ENCODE assay signal across 23 cellular contexts in the genomic region with DNA sequence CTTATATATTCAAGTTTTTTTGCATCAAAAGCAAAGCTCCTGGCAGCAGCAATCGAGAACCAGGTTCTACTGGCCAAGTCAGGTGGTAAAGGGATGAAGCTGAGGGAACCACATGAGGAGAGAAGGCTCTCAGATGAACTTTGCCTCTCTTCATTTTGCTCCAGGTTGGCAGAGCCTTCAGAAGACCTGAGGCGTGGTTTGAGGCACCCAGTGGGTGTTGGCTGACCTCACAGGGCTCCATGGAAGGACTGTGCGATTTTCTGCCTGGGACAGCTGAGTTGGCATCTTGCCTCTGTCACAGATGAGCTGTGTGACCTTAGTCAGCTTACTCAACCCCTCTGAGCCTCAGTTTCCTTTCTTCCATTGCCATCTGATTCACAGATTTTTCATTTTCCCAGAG.
DNase-seq lines count a peak whose midpoint lies in the region; ATAC-seq and TF ChIP-seq lines count a peak whose summit lies in the region.
"Had no signal": no experiment of that assay in that cellular context is flagged by ENCODE, and none has a peak within 500 bp of the region (broad histone marks: within the 10 kb centered on the region; RNA-seq: fewer than 3 reads in every experiment).

No MANE protein-coding gene starts in this region.

- TF ChIP-seq CTCF in natural killer cell (IDR thresholded peaks at IDR 0.05) (no peak), GM13976 (IDR thresholded peaks at IDR 0.05; ENCODE audit: borderline replicate concordance, control extremely low read depth, extremely low read depth, insufficient read depth, missing control alignments) (no peak)

- peak; percentile 67 for ATAC-seq in activated CD4-positive, alpha-beta T cell treated with anti-CD3 and anti-CD28 coated beads for 36 hours
- ATAC-seq in natural killer cell treated with Interleukin-12 subunit alpha and Interleukin-12 subunit beta and Interleukin-15 and Interleukin-18, amount 100 ng/mL, for 72 hours: no peak
- no peak for ATAC-seq in natural killer cell
- ATAC-seq: T-helper 17 cell had no signal

- intact Hi-C loops in activated CD4-positive, alpha-beta T cell treated with anti-CD3 and anti-CD28 coated beads for 36 hours (cut with DNase I, micrococcal nuclease): loop anchor here in 1 of 2 experiments (2.0 kb wide), 1 partner anchor 89 kb away; the partner anchor contains the start of gene INSIG2
- intact Hi-C loops in natural killer cell (cut with micrococcal nuclease): no loop called here
- intact Hi-C loops in activated T-helper 1 cell treated with anti-CD3 and anti-CD28 coated beads, Interleukin-12 subunit alpha, Interleukin-12 subunit beta, Interleukin-2, Interleukin-4 antibody, amounts not matched to agents 30 ng/mL and 10 ng/mL and 1 ng/mL, durations not matched to agents 14 hours and 24 hours and 36 hours (cut with micrococcal nuclease): loop anchor here (1.0 to 2.0 kb wide), 4 partner anchors 8 to 89 kb away; partner anchors contain the start of gene INSIG2

- no peaks in the 10 kb centered on the region for H3K36me3 Mint-ChIP-seq in activated CD4-positive, alpha-beta T cell treated with anti-CD3 and anti-CD28 coated beads for 36 hours (ENCODE audit: low read depth)
- H3K36me3 Mint-ChIP-seq in natural killer cell treated with Interleukin-12 subunit alpha and Interleukin-12 subunit beta and Interleukin-15 and Interleukin-18, amount 100 ng/mL, for 72 hours: no peaks in the 10 kb centered on the region
- no peaks in the 10 kb centered on the region for H3K36me3 Mint-ChIP-seq in natural killer cell
- peaks cover 2% of the 10 kb centered on the region for H3K36me3 Mint-ChIP-seq in activated T-helper 1 cell treated with anti-CD3 and anti-CD28 coated beads, Interleukin-12 subunit alpha, Interleukin-12 subunit beta, Interleukin-2, Interleukin-4 antibody, amounts not matched to agents 30 ng/mL and 10 ng/mL and 1 ng/mL, durations not matched to agents 14 hours and 24 hours and 36 hours (ENCODE audit: low read depth)
- H3K36me3 Mint-ChIP-seq: activated naive CD4-positive, alpha-beta T cell treated with anti-CD3 and anti-CD28 coated beads, Interleukin-2, amount 50 U/mL, for 24 hours had no signal

- POLR2A ChIA-PET in activated CD4-positive, alpha-beta T cell treated with anti-CD3 and anti-CD28 coated beads for 36 hours (lab: Charles Lee): no interaction called here

- H3K4me3 Mint-ChIP-seq in activated CD4-positive, alpha-beta T cell treated with anti-CD3 and anti-CD28 coated beads for 36 hours: no peak overlapping the region
- H3K4me3 Mint-ChIP-seq in natural killer cell treated with Interleukin-12 subunit alpha and Interleukin-12 subunit beta and Interleukin-15 and Interleukin-18, amount 100 ng/mL, for 72 hours: no peak overlapping the region
- no peak overlapping the region for H3K4me3 Mint-ChIP-seq in natural killer cell
- peak overlapping the region; percentile 45 for H3K4me3 Mint-ChIP-seq in activated T-helper 1 cell treated with anti-CD3 and anti-CD28 coated beads, Interleukin-12 subunit alpha, Interleukin-12 subunit beta, Interleukin-2, Interleukin-4 antibody, amounts not matched to agents 30 ng/mL and 10 ng/mL and 1 ng/mL, durations not matched to agents 14 hours and 24 hours and 36 hours
- H3K4me3 Mint-ChIP-seq: activated naive CD4-positive, alpha-beta T cell treated with anti-CD3 and anti-CD28 coated beads, Interleukin-2, amount 50 U/mL, for 24 hours; CD4-positive, CD25-positive, alpha-beta regulatory T cell; nephron progenitor cell; T-helper 17 cell had no signal

- peak; percentile 57 for DNase-seq in activated CD4-positive, alpha-beta T cell treated with anti-CD3 and anti-CD28 coated beads for 36 hours
- no peak for DNase-seq in activated CD4-positive, alpha-beta T cell treated with anti-CD3 and anti-CD28 coated beads for 1 hour
- no peak for DNase-seq in natural killer cell treated with Interleukin-12 subunit alpha and Interleukin-12 subunit beta and Interleukin-15 and Interleukin-18, amount 100 ng/mL, for 72 hours (ENCODE audit: low spot score)
- DNase-seq in natural killer cell (no peak), NCI-H1417 treated with DMSO at 0.1 percent for 48 hours (lab: John Stamatoyannopoulos, UW) (no peak), GM13976 (ENCODE audit: low spot score) (no peak)
- DNase-seq in activated T-helper 1 cell treated with anti-CD3 and anti-CD28 coated beads, Interleukin-12 subunit alpha, Interleukin-12 subunit beta, Interleukin-2, Interleukin-4 antibody, amounts not matched to agents 30 ng/mL and 10 ng/mL and 1 ng/mL, durations not matched to agents 14 hours and 24 hours and 36 hours (ENCODE audit: low spot score): no peak
- DNase-seq in stimulated activated CD8-positive, alpha-beta memory T cell treated with anti-CD3 and anti-CD28 coated beads, Interleukin-4, amount 100 ng/mL, for 48 hours: peak; percentile 57
- DNase-seq: 8988T; aorta; CD4-positive, CD25-positive, alpha-beta regulatory T cell; colonic mucosa; effector CD8-positive, alpha-beta T cell; head of caudate nucleus; lower lobe of right lung; NCI-H1694; nephron progenitor cell; ovary; retina; SK-N-SH; T-helper 17 cell; transverse colon had no signal

- CTCF ChIA-PET in activated CD4-positive, alpha-beta T cell treated with anti-CD3 and anti-CD28 coated beads for 36 hours (lab: Charles Lee): interaction anchor here (0.6 to 1.5 kb wide), 7 partner anchors 10 to 993 kb away, joined by 3 to 7 read pairs (median 3); partner anchors contain the start of genes DDX18 and INSIG2

- peaks cover 16% of the 10 kb centered on the region for H3K4me1 Mint-ChIP-seq in activated CD4-positive, alpha-beta T cell treated with anti-CD3 and anti-CD28 coated beads for 36 hours
- H3K4me1 Mint-ChIP-seq in natural killer cell treated with Interleukin-12 subunit alpha and Interleukin-12 subunit beta and Interleukin-15 and Interleukin-18, amount 100 ng/mL, for 72 hours (ENCODE audit: low read depth in 2 of 2): peaks cover 4% of the 10 kb centered on the region in 2 donors
- no peaks in the 10 kb centered on the region for H3K4me1 Mint-ChIP-seq in natural killer cell
- H3K4me1 Mint-ChIP-seq in activated T-helper 1 cell treated with anti-CD3 and anti-CD28 coated beads, Interleukin-12 subunit alpha, Interleukin-12 subunit beta, Interleukin-2, Interleukin-4 antibody, amounts not matched to agents 30 ng/mL and 10 ng/mL and 1 ng/mL, durations not matched to agents 14 hours and 24 hours and 36 hours (ENCODE audit: low read depth): peaks cover 48% of the 10 kb centered on the region
- H3K4me1 Mint-ChIP-seq: T-helper 17 cell had no signal

- peak overlapping the region; percentile 77 for H3K27ac Mint-ChIP-seq in activated CD4-positive, alpha-beta T cell treated with anti-CD3 and anti-CD28 coated beads for 36 hours
- peak overlapping the region; percentile 71 to 78 for H3K27ac Mint-ChIP-seq in natural killer cell treated with Interleukin-12 subunit alpha and Interleukin-12 subunit beta and Interleukin-15 and Interleukin-18, amount 100 ng/mL, for 72 hours
- no peak overlapping the region for H3K27ac Mint-ChIP-seq in natural killer cell
- peak overlapping the region; percentile 98 for H3K27ac Mint-ChIP-seq in activated T-helper 1 cell treated with anti-CD3 and anti-CD28 coated beads, Interleukin-12 subunit alpha, Interleukin-12 subunit beta, Interleukin-2, Interleukin-4 antibody, amounts not matched to agents 30 ng/mL and 10 ng/mL and 1 ng/mL, durations not matched to agents 14 hours and 24 hours and 36 hours
- H3K27ac Mint-ChIP-seq: activated naive CD4-positive, alpha-beta T cell treated with anti-CD3 and anti-CD28 coated beads, Interleukin-2, amount 50 U/mL, for 24 hours had no signal

- no peaks in the 10 kb centered on the region for H3K9me3 Mint-ChIP-seq in activated CD4-positive, alpha-beta T cell treated with anti-CD3 and anti-CD28 coated beads for 36 hours (ENCODE audit: low read depth)
- H3K9me3 Mint-ChIP-seq in natural killer cell treated with Interleukin-12 subunit alpha and Interleukin-12 subunit beta and Interleukin-15 and Interleukin-18, amount 100 ng/mL, for 72 hours: no peaks in the 10 kb centered on the region
- H3K9me3 Mint-ChIP-seq in natural killer cell: no peaks in the 10 kb centered on the region
- no peaks in the 10 kb centered on the region for H3K9me3 Mint-ChIP-seq in activated T-helper 1 cell treated with anti-CD3 and anti-CD28 coated beads, Interleukin-12 subunit alpha, Interleukin-12 subunit beta, Interleukin-2, Interleukin-4 antibody, amounts not matched to agents 30 ng/mL and 10 ng/mL and 1 ng/mL, durations not matched to agents 14 hours and 24 hours and 36 hours
- H3K9me3 Mint-ChIP-seq: activated naive CD4-positive, alpha-beta T cell treated with anti-CD3 and anti-CD28 coated beads, Interleukin-2, amount 50 U/mL, for 24 hours; nephron progenitor cell had no signal

- in situ Hi-C loops in GM13976 (cut with MboI; ENCODE audit: low sequenced_read_pairs, unreplicated experiment): no loop called here

- peaks cover 8% of the 10 kb centered on the region for H3K27me3 Mint-ChIP-seq in activated CD4-positive, alpha-beta T cell treated with anti-CD3 and anti-CD28 coated beads for 36 hours
- H3K27me3 Mint-ChIP-seq in natural killer cell treated with Interleukin-12 subunit alpha and Interleukin-12 subunit beta and Interleukin-15 and Interleukin-18, amount 100 ng/mL, for 72 hours: peaks cover 0 to 11% of the 10 kb centered on the region in 2 donors
- peaks cover 11 to 14% of the 10 kb centered on the region in 2 donors for H3K27me3 Mint-ChIP-seq in natural killer cell (ENCODE audit: low read depth in 2 of 2)
- no peaks in the 10 kb centered on the region for H3K27me3 Mint-ChIP-seq in activated T-helper 1 cell treated with anti-CD3 and anti-CD28 coated beads, Interleukin-12 subunit alpha, Interleukin-12 subunit beta, Interleukin-2, Interleukin-4 antibody, amounts not matched to agents 30 ng/mL and 10 ng/mL and 1 ng/mL, durations not matched to agents 14 hours and 24 hours and 36 hours (ENCODE audit: insufficient read depth)
- H3K27me3 Mint-ChIP-seq: activated naive CD4-positive, alpha-beta T cell treated with anti-CD3 and anti-CD28 coated beads, Interleukin-2, amount 50 U/mL, for 24 hours had no signal

Comparison
In these comparisons a context has a peak if more than half of its experiments do, and no peak if none do; other contexts are left out.
1. DNase-seq: peak in activated CD4-positive, alpha-beta T cell treated with anti-CD3 and anti-CD28 coated beads for 36 hours (single experiment) and stimulated activated CD8-positive, alpha-beta memory T cell treated with anti-CD3 and anti-CD28 coated beads, Interleukin-4, amount 100 ng/mL, for 48 hours (single experiment); none in activated CD4-positive, alpha-beta T cell treated with anti-CD3 and anti-CD28 coated beads for 1 hour (single experiment), natural killer cell treated with Interleukin-12 subunit alpha and Interleukin-12 subunit beta and Interleukin-15 and Interleukin-18, amount 100 ng/mL, for 72 hours (single experiment), natural killer cell (single experiment), activated T-helper 1 cell treated with anti-CD3 and anti-CD28 coated beads, Interleukin-12 subunit alpha, Interleukin-12 subunit beta, Interleukin-2, Interleukin-4 antibody, amounts not matched to agents 30 ng/mL and 10 ng/mL and 1 ng/mL, durations not matched to agents 14 hours and 24 hours and 36 hours (single experiment), NCI-H1417 treated with DMSO at 0.1 percent for 48 hours (single experiment) and GM13976 (single experiment).
2. H3K27ac Mint-ChIP-seq: peak in activated CD4-positive, alpha-beta T cell treated with anti-CD3 and anti-CD28 coated beads for 36 hours (single experiment), natural killer cell treated with Interleukin-12 subunit alpha and Interleukin-12 subunit beta and Interleukin-15 and Interleukin-18, amount 100 ng/mL, for 72 hours (2 of 2) and activated T-helper 1 cell treated with anti-CD3 and anti-CD28 coated beads, Interleukin-12 subunit alpha, Interleukin-12 subunit beta, Interleukin-2, Interleukin-4 antibody, amounts not matched to agents 30 ng/mL and 10 ng/mL and 1 ng/mL, durations not matched to agents 14 hours and 24 hours and 36 hours (single experiment); none in natural killer cell (0 of 2).